Comparison of ENCODE assay signal across 12 cellular contexts in genomic region chr16:28537964-28538732, GRCh38. TPM values are rescaled to one million over a fixed set of nuclear protein-coding genes. Genes with fewer than 3 reads are reported as not detected.
DNase-seq lines count a peak whose midpoint lies in the region; ATAC-seq, FAIRE-seq and TF ChIP-seq lines count a peak whose summit lies in the region.
"Had no signal": no experiment of that assay in that cellular context is flagged by ENCODE, and none has a peak within 500 bp of the region (broad histone marks: within the 10 kb centered on the region; RNA-seq: fewer than 3 reads in every experiment).

No MANE protein-coding gene starts in this region.

- H4K20me1 ChIP-seq in astrocyte (ENCODE audit: insufficient read depth, low read length) = no peaks in the 10 kb centered on the region
- H4K20me1 ChIP-seq in hepatocyte (ENCODE audit: insufficient read depth, poor library complexity, severe bottlenecking) = no peaks in the 10 kb centered on the region

- intact Hi-C loops in CD14-positive monocyte (cut with micrococcal nuclease) = no loop called here
- intact Hi-C loops in gastrocnemius medialis (cut with DNase I; ENCODE audit: low total_unique reads) = loop anchor here (2.0 to 10.0 kb wide), 5 partner anchors 337 to 1527 kb away; partner anchors contain the start of genes ALDOA, ATP2A1, KDM8 and MAZ

- H3K9me3 Mint-ChIP-seq in CD14-positive monocyte = peaks cover 0 to 3% (median 2%) of the 10 kb centered on the region in 7 donors
- peaks cover 5% of the 10 kb centered on the region for H3K9me3 Mint-ChIP-seq in astrocyte (ENCODE audit: unreplicated experiment)
- H3K9me3 Mint-ChIP-seq in stimulated activated naive B cell treated with anti-CD40 and anti-IgM and Interleukin-4, amounts not matched to agents 10 μg/mL and 1 μg/mL and 100 μg/mL, for 72 hours = no peaks in the 10 kb centered on the region
- H3K9me3 Mint-ChIP-seq: GM23338 had no signal

- no peak for DNase-seq in CD14-positive monocyte (ENCODE audit: low spot score)
- no peak for DNase-seq in astrocyte (ENCODE audit: low read depth)
- no peak for DNase-seq in hepatocyte (ENCODE audit: low spot score)
- no peak for DNase-seq in gastrocnemius medialis
- no peak for DNase-seq in GDM1 (lab: John Stamatoyannopoulos, UW)
- DNase-seq in stimulated activated naive B cell treated with anti-CD40 and anti-IgM and Interleukin-4, amounts not matched to agents 10 μg/mL and 1 μg/mL and 100 μg/mL, for 72 hours = no peak
- DNase-seq in NCI-H187 (lab: John Stamatoyannopoulos, UW) = no peak
- no peak for DNase-seq in NCI-H1930 (lab: John Stamatoyannopoulos, UW)

- H3K27ac ChIP-seq in astrocyte (ENCODE audit: low read depth, low read length) = no peak overlapping the region
- peak overlapping the region; percentile 89 for H3K27ac ChIP-seq in hepatocyte
- peak overlapping the region; percentile 98 to 99 (median 99) for H3K27ac ChIP-seq in gastrocnemius medialis
- H3K27ac ChIP-seq: neutrophil had no signal

- H3K9me2 ChIP-seq in hepatocyte (replicated peaks; ENCODE audit: insufficient read depth) = no peaks in the 10 kb centered on the region

- H3K4me1 ChIP-seq in astrocyte (ENCODE audit: insufficient read depth, low read length) (no peaks in the 10 kb centered on the region), hepatocyte (ENCODE audit: insufficient read depth) (peaks cover 13% of the 10 kb centered on the region), gastrocnemius medialis (peaks cover 21 to 42% of the 10 kb centered on the region in 2 donors)

- no peaks in the 10 kb centered on the region for H3K9me3 ChIP-seq in astrocyte (ENCODE audit: insufficient read depth, low read depth, low read length)
- no peaks in the 10 kb centered on the region for H3K9me3 ChIP-seq in hepatocyte (ENCODE audit: low read depth)
- H3K9me3 ChIP-seq in gastrocnemius medialis = no peaks in the 10 kb centered on the region
- H3K9me3 ChIP-seq: neutrophil had no signal

- no peak for TF ChIP-seq POLR2A in gastrocnemius medialis (IDR thresholded peaks at IDR 0.05)

- TF ChIP-seq CTCF in CD14-positive monocyte (IDR thresholded peaks at IDR 0.05) (no peak), astrocyte (IDR thresholded peaks at IDR 0.05; ENCODE audit: insufficient read depth, low read depth, low read length) (no peak), hepatocyte (IDR thresholded peaks at IDR 0.05; ENCODE audit: poor library complexity) (no peak), gastrocnemius medialis (IDR thresholded peaks at IDR 0.05 in 4 of 5, conservative IDR thresholded peaks at IDR 0.05 in 1 of 5) (no peak)

- peaks cover 63% of the 10 kb centered on the region for H3K4me1 Mint-ChIP-seq in CD14-positive monocyte
- peaks cover 8% of the 10 kb centered on the region for H3K4me1 Mint-ChIP-seq in astrocyte (ENCODE audit: low read depth, unreplicated experiment)
- H3K4me1 Mint-ChIP-seq in stimulated activated naive B cell treated with anti-CD40 and anti-IgM and Interleukin-4, amounts not matched to agents 10 μg/mL and 1 μg/mL and 100 μg/mL, for 72 hours = peaks cover 5 to 8% of the 10 kb centered on the region in 2 donors

- peak overlapping the region; percentile 62 for H2AFZ ChIP-seq in astrocyte (ENCODE audit: low read depth, low read length)
- H2AFZ ChIP-seq in hepatocyte = peak overlapping the region; percentile 10

- H3K4me3 ChIP-seq in astrocyte (ENCODE audit: insufficient read depth, low read depth, low read length) = no peak overlapping the region
- H3K4me3 ChIP-seq in hepatocyte = no peak overlapping the region
- peak overlapping the region; percentile 66 to 79 (median 68) for H3K4me3 ChIP-seq in gastrocnemius medialis
- H3K4me3 ChIP-seq: GM23338 had no signal

- no peak for FAIRE-seq in astrocyte (lab: Jason Lieb, UNC)
- FAIRE-seq: endothelial cell of umbilical vein had no signal

- peak overlapping the region; percentile 66 for H3K9ac ChIP-seq in astrocyte (ENCODE audit: low read length)

- in situ Hi-C loops in gastrocnemius medialis (cut with MboI; ENCODE audit: low sequenced_read_pairs in 4 of 4) = loop anchor here in 1 of 4 donors (25.0 kb wide), 1 partner anchor 299 kb away; the partner anchor contains the start of gene TUFM

- H3K79me2 ChIP-seq in astrocyte (ENCODE audit: insufficient read depth, low read length) = peaks cover 4% of the 10 kb centered on the region
- H3K79me2 ChIP-seq in hepatocyte = peaks cover 9% of the 10 kb centered on the region

- whole genome bisulfite sequencing in hepatocyte (ENCODE audit: low lambda C conversion rate, missing lambda C conversion rate) = 95% methylated on average over 13 of the region's 13 CpGs

- H3K4me2 ChIP-seq in astrocyte (ENCODE audit: low read length) (peak overlapping the region; percentile 70), hepatocyte (peak overlapping the region; percentile 72)
- H3K4me2 ChIP-seq: GM23338 had no signal

- no peaks in the 10 kb centered on the region for H3K36me3 ChIP-seq in astrocyte (ENCODE audit: insufficient read depth, low read length)
- no peaks in the 10 kb centered on the region for H3K36me3 ChIP-seq in hepatocyte (replicated peaks; ENCODE audit: insufficient read depth, low read depth)
- H3K36me3 ChIP-seq in gastrocnemius medialis = peaks cover 0 to 10% of the 10 kb centered on the region in 2 donors
- H3K36me3 ChIP-seq: neutrophil had no signal

- ATAC-seq in gastrocnemius medialis = no peak
- ATAC-seq in stimulated activated naive B cell treated with anti-CD40 and anti-IgM and Interleukin-4, amounts not matched to agents 10 μg/mL and 1 μg/mL and 100 μg/mL, for 72 hours (replicated peaks) = no peak

- H3K36me3 Mint-ChIP-seq in CD14-positive monocyte (peaks cover 0 to under 1% of the 10 kb centered on the region in 2 donors), astrocyte (ENCODE audit: low read depth, unreplicated experiment) (peaks cover 17% of the 10 kb centered on the region)
- H3K36me3 Mint-ChIP-seq in stimulated activated naive B cell treated with anti-CD40 and anti-IgM and Interleukin-4, amounts not matched to agents 10 μg/mL and 1 μg/mL and 100 μg/mL, for 72 hours = no peaks in the 10 kb centered on the region

- H3K27ac Mint-ChIP-seq in CD14-positive monocyte (peak overlapping the region in 4 of 7 donors; percentile 29 to 84 (median 66)), astrocyte (ENCODE audit: unreplicated experiment) (peak overlapping the region; percentile 59)
- no peak overlapping the region for H3K27ac Mint-ChIP-seq in stimulated activated naive B cell treated with anti-CD40 and anti-IgM and Interleukin-4, amounts not matched to agents 10 μg/mL and 1 μg/mL and 100 μg/mL, for 72 hours

- H3K4me3 Mint-ChIP-seq in CD14-positive monocyte = no peak overlapping the region
- H3K4me3 Mint-ChIP-seq in astrocyte (ENCODE audit: unreplicated experiment) = peak overlapping the region; percentile 74
- H3K4me3 Mint-ChIP-seq in stimulated activated naive B cell treated with anti-CD40 and anti-IgM and Interleukin-4, amounts not matched to agents 10 μg/mL and 1 μg/mL and 100 μg/mL, for 72 hours = no peak overlapping the region
- H3K4me3 Mint-ChIP-seq: GM23338 had no signal

- H3K27me3 ChIP-seq in astrocyte (ENCODE audit: insufficient read depth, low read length) = no peaks in the 10 kb centered on the region
- no peaks in the 10 kb centered on the region for H3K27me3 ChIP-seq in hepatocyte
- no peaks in the 10 kb centered on the region for H3K27me3 ChIP-seq in gastrocnemius medialis
- H3K27me3 ChIP-seq: neutrophil had no signal

- H3K27me3 Mint-ChIP-seq in CD14-positive monocyte (ENCODE audit: low read depth in 3 of 3) = peaks cover 0 to 3% (median 3%) of the 10 kb centered on the region in 3 donors
- H3K27me3 Mint-ChIP-seq in astrocyte (ENCODE audit: low read depth, unreplicated experiment) = peaks cover 10% of the 10 kb centered on the region
- H3K27me3 Mint-ChIP-seq in stimulated activated naive B cell treated with anti-CD40 and anti-IgM and Interleukin-4, amounts not matched to agents 10 μg/mL and 1 μg/mL and 100 μg/mL, for 72 hours = peaks cover 13 to 15% of the 10 kb centered on the region in 2 donors

RNA-seq across cellular contexts. Expression of gene NUPR1, which starts 0.6 kb away (rescaled TPM):
- polyA plus RNA-seq in CD14-positive monocyte (1 to 10 TPM in 1 of 2 donors, not detected in 1; 1.9 TPM), hepatocyte (118 and 130 TPM in 2 replicates)
- total RNA-seq in astrocyte (3.8 and 9.5 TPM in 2 replicates), hepatocyte (18.0 and 18.3 TPM in 2 replicates), gastrocnemius medialis (10 to 100 TPM; 18.7 to 44.3 (median 22.6) TPM)
- total RNA-seq: T-helper 1 cell treated with Interleukin-12 subunit alpha and Interleukin-12 subunit beta and Interleukin-4 antibody, amounts not matched to agents 30 ng/mL and 1 ng/mL, for 36 hours had no signal

RNA-seq across cellular contexts. Expression of gene SGF29, which starts 15.6 kb away (rescaled TPM):
- polyA plus RNA-seq in CD14-positive monocyte (10 to 100 TPM; 18.8 to 24.3 TPM), hepatocyte (14.1 and 17.1 TPM in 2 replicates)
- total RNA-seq in astrocyte (10.6 and 12.1 TPM in 2 replicates), hepatocyte (12.7 and 12.8 TPM in 2 replicates), gastrocnemius medialis (10 to 100 TPM; 35.1 to 50.4 (median 41.9) TPM)

RNA-seq across cellular contexts. Expression of gene IL27, which starts 31.5 kb away (rescaled TPM):
- polyA plus RNA-seq in CD14-positive monocyte (1 to 10 TPM in 1 of 2 donors, under 1 TPM in 1; 0.43 to 1.2 TPM), hepatocyte (not detected in 2 replicates)
- total RNA-seq in astrocyte (not detected in 2 replicates), hepatocyte (not detected in 2 replicates), gastrocnemius medialis (not detected)
- total RNA-seq: endothelial cell of umbilical vein; GM23338; T-helper 1 cell treated with Interleukin-12 subunit alpha and Interleukin-12 subunit beta and Interleukin-4 antibody, amounts not matched to agents 30 ng/mL and 1 ng/mL, for 36 hours had no signal
- polyA plus RNA-seq: endothelial cell of umbilical vein, GM23338 had no signal

RNA-seq across cellular contexts. Expression of gene APOBR, which starts 43.7 kb away (rescaled TPM):
- 1 to 10 TPM; 1.9 to 3.8 TPM for polyA plus RNA-seq in CD14-positive monocyte
- total RNA-seq in astrocyte = not detected in 2 replicates
- total RNA-seq in hepatocyte = 0.04 and 0.13 TPM in 2 replicates
- 0.22 and 0.26 TPM in 2 replicates for polyA plus RNA-seq in hepatocyte
- total RNA-seq in gastrocnemius medialis = 1 to 10 TPM in 1 of 4 donors, under 1 TPM in 3; 0.15 to 1.4 (median 0.54) TPM
- total RNA-seq: endothelial cell of umbilical vein had no signal
- polyA plus RNA-seq: endothelial cell of umbilical vein, GM23338 had no signal

RNA-seq across cellular contexts. Expression of gene CLN3, which starts 46.3 kb away (rescaled TPM):
- polyA plus RNA-seq in CD14-positive monocyte (10 to 100 TPM; 37.0 to 50.2 TPM), hepatocyte (94.1 and 102 TPM in 2 replicates)
- total RNA-seq in astrocyte (23.0 and 26.0 TPM in 2 replicates), hepatocyte (43.4 and 62.1 TPM in 2 replicates), gastrocnemius medialis (10 to 100 TPM; 11.0 to 20.6 (median 18.8) TPM)

Comparison
In these comparisons a context has a peak if more than half of its experiments do, and no peak if none do; other contexts are left out.
1. H3K4me3 ChIP-seq: peak in gastrocnemius medialis (4 of 4); none in astrocyte (single experiment) and hepatocyte (single experiment).